28 cellular contexts compared by ENCODE assay signal in the genomic region with DNA sequence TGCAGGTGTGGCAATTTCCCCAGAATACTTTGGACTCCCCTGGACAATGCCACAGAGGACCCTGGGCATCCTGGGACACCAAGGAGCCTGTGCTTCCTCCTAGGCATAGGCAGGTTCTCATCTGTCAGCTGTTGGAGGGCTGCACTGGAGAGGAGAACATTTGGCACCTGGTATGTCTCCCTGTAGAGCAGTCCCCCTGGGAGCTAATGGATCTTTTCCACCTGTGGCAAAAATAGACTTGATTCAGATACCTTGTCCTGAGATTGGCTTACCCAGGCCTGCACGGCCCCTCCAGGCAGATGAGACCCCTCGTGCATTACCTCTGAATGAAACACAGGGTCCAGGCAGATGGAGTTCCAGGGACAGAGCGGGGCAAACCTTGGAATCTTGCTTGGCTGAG.
"Had no signal": no experiment of that assay in that cellular context is flagged by ENCODE, and none has a peak within 500 bp of the region (broad histone marks: within the 10 kb centered on the region; RNA-seq: fewer than 3 reads in every experiment).

No MANE protein-coding gene starts in this region.

- H3K36me3 ChIP-seq: adrenal gland, esophagus squamous epithelium, heart left ventricle had no signal

- H3K27me3 ChIP-seq: adrenal gland, body of pancreas had no signal

- H3K4me1 ChIP-seq: adrenal gland, body of pancreas, esophagus squamous epithelium, heart left ventricle had no signal

- DNase-seq: activated CD4-positive, alpha-beta memory T cell treated with anti-CD3 and anti-CD28 coated beads for 36 hours; activated CD4-positive, alpha-beta T cell treated with anti-CD3 and anti-CD28 coated beads for 36 hours; activated CD4-positive, alpha-beta T cell treated with anti-CD3 and anti-CD28 coated beads, Interleukin-2, amount 10 ng/mL, durations not matched to agents 24 days and 14 days; activated CD4-positive, CD25-positive, alpha-beta regulatory T cell; activated CD4-positive, CD25-positive, alpha-beta regulatory T cell treated with anti-CD3 and anti-CD28 coated beads, Interleukin-2, amount 50 U/mL, for 72 hours; activated CD8-positive, alpha-beta memory T cell treated with anti-CD3 and anti-CD28 coated beads, Interleukin-2, amount 10 ng/mL, durations not matched to agents 7 days and 5 days; activated CD8-positive, alpha-beta memory T cell treated with anti-CD3 and anti-CD28 coated beads, Interleukin-2, amount 50 U/mL, for 4 hours; activated CD8-positive, alpha-beta T cell treated with anti-CD3 and anti-CD28 coated beads, Interleukin-2, amount 10 ng/mL, durations not matched to agents 7 days and 5 days; activated effector memory CD4-positive, alpha-beta T cell treated with anti-CD3 and anti-CD28 coated beads, Interleukin-2, amount 50 U/mL, for 16 hours; activated naive CD4-positive, alpha-beta T cell treated with anti-CD3 and anti-CD28 coated beads for 36 hours; activated naive CD8-positive, alpha-beta T cell treated with anti-CD3 and anti-CD28 coated beads for 36 hours; activated naive CD8-positive, alpha-beta T cell treated with anti-CD3 and anti-CD28 coated beads, Interleukin-2, amount 50 U/mL, for 24 hours; activated T-cell treated with anti-CD3 and anti-CD28 coated beads, Interleukin-2, amount 50 U/mL, for 1 hour; activated T-cell treated with anti-CD3 and anti-CD28 coated beads, Interleukin-2, amount 50 U/mL, for 48 hours; adrenal gland; amygdala; aorta; body of pancreas; cortex of kidney; dermis blood vessel endothelial cell; effector CD4-positive, alpha-beta T cell; effector memory CD8-positive, alpha-beta T cell; erythroblast; esophagus squamous epithelium; foreskin melanocyte; glutamatergic neuron; heart left ventricle; T-helper 2 cell had no signal

- H3K4me3 ChIP-seq: adrenal gland, body of pancreas, esophagus squamous epithelium, heart left ventricle had no signal

- ATAC-seq: activated CD4-positive, alpha-beta T cell treated with anti-CD3 and anti-CD28 coated beads for 36 hours; activated CD8-positive, alpha-beta memory T cell treated with anti-CD3 and anti-CD28 coated beads, Interleukin-2, amount 10 ng/mL, durations not matched to agents 7 days and 5 days; activated CD8-positive, alpha-beta T cell treated with anti-CD3 and anti-CD28 coated beads, Interleukin-2, amount 10 ng/mL, durations not matched to agents 7 days and 5 days; activated naive CD8-positive, alpha-beta T cell treated with anti-CD3 and anti-CD28 coated beads, Interleukin-2, amount 50 U/mL, for 24 hours; body of pancreas; effector memory CD8-positive, alpha-beta T cell; heart left ventricle had no signal

- H3K9me3 ChIP-seq: adrenal gland, body of pancreas, esophagus squamous epithelium, heart left ventricle had no signal

- H3K27ac ChIP-seq: adrenal gland, body of pancreas, esophagus squamous epithelium, heart left ventricle had no signal
